Comparison of ENCODE assay signal across 9 cellular contexts in the genomic region with DNA sequence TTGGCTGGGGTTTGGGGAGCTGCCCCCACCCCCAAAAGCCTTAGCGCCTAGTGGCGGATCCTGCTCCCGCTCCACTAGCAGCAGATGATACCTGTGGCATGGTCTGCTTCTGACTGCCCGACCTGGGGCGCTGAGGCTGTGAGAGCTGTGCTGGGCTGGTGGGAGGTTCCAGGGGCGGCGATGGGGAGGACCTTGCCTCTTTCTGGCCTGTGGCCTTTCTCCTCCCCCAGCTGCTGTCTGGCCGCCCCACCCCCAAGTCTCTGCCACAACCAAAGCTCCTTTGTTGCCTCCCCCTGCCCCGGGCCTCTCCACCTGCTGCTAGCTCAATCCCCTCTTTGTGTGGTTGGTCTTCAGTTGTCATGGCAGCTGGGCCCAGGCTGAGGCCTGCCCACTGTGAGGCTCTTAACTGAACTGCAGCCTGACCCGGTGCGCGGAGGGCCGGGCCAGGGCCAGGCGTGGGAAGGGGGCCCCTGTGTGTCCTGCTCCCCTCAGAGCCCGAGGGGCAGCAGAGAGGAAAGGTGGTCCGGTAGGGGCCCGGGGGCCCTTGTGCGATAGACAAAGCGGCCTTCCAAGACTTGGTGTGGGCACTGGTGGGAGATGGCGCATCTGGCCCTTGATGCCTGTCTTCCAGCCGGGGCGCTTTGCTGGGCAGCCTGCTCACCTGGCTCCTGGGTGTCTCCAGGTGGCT. TPM values are rescaled to one million over a fixed set of nuclear protein-coding genes. Genes with fewer than 3 reads are reported as not detected.
A peak's percentile ranks its signal among the peaks of the same experiment; 100 is the strongest.
DNase-seq lines count a peak whose midpoint lies in the region; ATAC-seq and TF ChIP-seq lines count a peak whose summit lies in the region.
"Had no signal": no experiment of that assay in that cellular context is flagged by ENCODE, and none has a peak within 500 bp of the region (broad histone marks: within the 10 kb centered on the region; RNA-seq: fewer than 3 reads in every experiment).

No MANE protein-coding gene starts in this region.

- peak overlapping the region; percentile 95 for H3K27ac Mint-ChIP-seq in stimulated activated memory B cell treated with anti-CD40 and anti-IgM and Interleukin-4, amounts not matched to agents 10 μg/mL and 1 μg/mL and 100 μg/mL, for 72 hours

- no peak overlapping the region for H3K4me3 Mint-ChIP-seq in stimulated activated memory B cell treated with anti-CD40 and anti-IgM and Interleukin-4, amounts not matched to agents 10 μg/mL and 1 μg/mL and 100 μg/mL, for 72 hours

- no peak for TF ChIP-seq CTCF in NB4 (IDR thresholded peaks at IDR 0.05; ENCODE audit: low read depth, low read length)

- H3K27me3 Mint-ChIP-seq in stimulated activated memory B cell treated with anti-CD40 and anti-IgM and Interleukin-4, amounts not matched to agents 10 μg/mL and 1 μg/mL and 100 μg/mL, for 72 hours = no peaks in the 10 kb centered on the region
- H3K27me3 Mint-ChIP-seq: naive B cell had no signal

- ATAC-seq in stimulated activated memory B cell treated with anti-CD40 and anti-IgM and Interleukin-4, amounts not matched to agents 10 μg/mL and 1 μg/mL and 100 μg/mL, for 72 hours = no peak

- peaks cover 60% of the 10 kb centered on the region for H3K4me1 Mint-ChIP-seq in stimulated activated memory B cell treated with anti-CD40 and anti-IgM and Interleukin-4, amounts not matched to agents 10 μg/mL and 1 μg/mL and 100 μg/mL, for 72 hours

- no peak for TF ChIP-seq POLR2A in NB4 (IDR thresholded peaks at IDR 0.05; ENCODE audit: extremely low read depth, insufficient read length)

- no peaks in the 10 kb centered on the region for H3K9me3 ChIP-seq in iPS-18c (ENCODE audit: control insufficient read depth, insufficient read depth, low read length)

- H3K36me3 Mint-ChIP-seq in stimulated activated memory B cell treated with anti-CD40 and anti-IgM and Interleukin-4, amounts not matched to agents 10 μg/mL and 1 μg/mL and 100 μg/mL, for 72 hours = peaks cover 7% of the 10 kb centered on the region
- H3K36me3 Mint-ChIP-seq: naive B cell had no signal

- peak overlapping the region; percentile 4 for H3K4me3 ChIP-seq in NB4 (ENCODE audit: low read depth, low read length)
- H3K4me3 ChIP-seq in iPS-18c (ENCODE audit: insufficient read depth, low read depth, low read length) = peak overlapping the region; percentile 28

- H3K9me3 Mint-ChIP-seq in stimulated activated memory B cell treated with anti-CD40 and anti-IgM and Interleukin-4, amounts not matched to agents 10 μg/mL and 1 μg/mL and 100 μg/mL, for 72 hours = no peaks in the 10 kb centered on the region
- H3K9me3 Mint-ChIP-seq: naive B cell had no signal

- DNase-seq in NB4 (ENCODE audit: low read depth) (peak; percentile 74), RPMI7951 (ENCODE audit: low read depth) (peak; percentile 44), RKO (ENCODE audit: low spot score) (no peak), NOMO-1 treated with dmso at 0.1 percent for 144 hours (lab: John Stamatoyannopoulos, UW; ENCODE audit: unreplicated experiment) (no peak), T1000 (lab: John Stamatoyannopoulos, UW) (no peak)
- no peak for DNase-seq in effector CD4-positive, alpha-beta T cell
- DNase-seq: naive B cell had no signal

RNA-seq across cellular contexts. Expression of a gene that starts 4.7 kb away (rescaled TPM):
- total RNA-seq in RPMI7951 (2014; rRNA removed; shearing (Covaris generic)) = 1.8 and 3.4 TPM in 2 replicates

RNA-seq across cellular contexts. Expression of a gene that starts 15.2 kb away (rescaled TPM):
- total RNA-seq in RPMI7951 (2014; rRNA removed; shearing (Covaris generic)) = 28.2 and 49.3 TPM in 2 replicates

RNA-seq across cellular contexts. Expression of a gene that starts 42.4 kb away (rescaled TPM):
- 1.4 TPM in 1 of 2 replicates, not detected in the other for total RNA-seq in RPMI7951 (2014; rRNA removed; shearing (Covaris generic))

Comparison
In these comparisons a context has a peak if more than half of its experiments do, and no peak if none do; other contexts are left out.
1. DNase-seq: peak in NB4 (single experiment) and RPMI7951 (single experiment); none in RKO (single experiment), NOMO-1 treated with dmso at 0.1 percent for 144 hours (single experiment), T1000 (single experiment) and effector CD4-positive, alpha-beta T cell (single experiment).